Comparison of ENCODE assay signal across 34 cellular contexts in the genomic region with DNA sequence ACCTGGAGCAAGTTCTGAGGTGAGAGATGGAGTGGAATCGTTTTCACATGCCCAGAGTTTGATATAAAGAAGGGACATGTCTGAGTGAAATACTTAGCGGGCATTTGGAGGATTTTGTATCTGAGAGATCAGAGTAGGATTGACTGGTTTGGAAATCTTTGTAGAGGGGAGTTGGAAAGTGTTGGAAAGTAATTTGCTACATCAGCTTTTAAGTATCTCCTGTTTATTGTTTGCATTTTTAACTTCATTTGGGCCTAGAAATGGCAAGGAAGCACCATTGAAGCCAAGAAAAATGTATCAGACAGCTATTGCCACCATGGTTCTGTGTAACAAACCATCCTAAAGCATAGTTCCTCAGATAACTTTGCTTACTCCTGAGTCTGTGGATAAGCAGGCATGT.
"Had no signal": no experiment of that assay in that cellular context is flagged by ENCODE, and none has a peak within 500 bp of the region (broad histone marks: within the 10 kb centered on the region; RNA-seq: fewer than 3 reads in every experiment).

No MANE protein-coding gene starts in this region.

- DNase-seq: activated B cell treated with CpG ODN at 0.5 μM for 24 hours; activated CD4-positive, alpha-beta memory T cell treated with anti-CD3 and anti-CD28 coated beads for 36 hours; activated CD4-positive, alpha-beta T cell treated with anti-CD3 and anti-CD28 coated beads for 4 hours; activated CD4-positive, alpha-beta T cell treated with anti-CD3 and anti-CD28 coated beads, Interleukin-2, amount 10 ng/mL, durations not matched to agents 24 days and 14 days; activated CD4-positive, alpha-beta T cell treated with anti-CD3 and anti-CD28 coated beads, Interleukin-2, amount 50 U/mL, for 1 hour; activated CD4-positive, alpha-beta T cell treated with anti-CD3 and anti-CD28 coated beads, Interleukin-2, amount 50 U/mL, for 4 hours; activated CD4-positive, CD25-positive, alpha-beta regulatory T cell treated with anti-CD3 and anti-CD28 coated beads, Interleukin-2, amount 50 U/mL, for 72 hours; activated CD8-positive, alpha-beta memory T cell treated with anti-CD3 and anti-CD28 coated beads, Interleukin-2, amount 50 U/mL, for 4 hours; activated CD8-positive, alpha-beta T cell treated with anti-CD3 and anti-CD28 coated beads for 36 hours; activated effector memory CD4-positive, alpha-beta T cell treated with anti-CD3 and anti-CD28 coated beads, Interleukin-2, amount 50 U/mL, for 16 hours; activated gamma-delta T cell treated with Interleukin-2 at 50 U/mL for 16 hours; activated naive CD4-positive, alpha-beta T cell; activated naive CD4-positive, alpha-beta T cell treated with anti-CD3 and anti-CD28 coated beads for 36 hours; activated naive CD4-positive, alpha-beta T cell treated with anti-CD3 and anti-CD28 coated beads, Interleukin-2, amount 50 U/mL, for 16 hours; activated naive CD8-positive, alpha-beta T cell treated with anti-CD3 and anti-CD28 coated beads for 36 hours; activated T-cell treated with anti-CD3 and anti-CD28 coated beads for 4 hours; activated T-cell treated with anti-CD3 and anti-CD28 coated beads, Interleukin-2, amount 50 U/mL, for 1 hour; activated T-cell treated with anti-CD3 and anti-CD28 coated beads, Interleukin-2, amount 50 U/mL, for 4 hours; activated T-cell treated with anti-CD3 and anti-CD28 coated beads, Interleukin-2, amount 50 U/mL, for 72 hours; adrenal gland; amniotic stem cell; aorta; body of pancreas; brain microvascular endothelial cell; central memory CD4-positive, alpha-beta T cell; T-helper 1 cell; T-helper 2 cell; T-helper 9 cell had no signal

- ATAC-seq: activated CD8-positive, alpha-beta T cell treated with anti-CD3 and anti-CD28 coated beads for 36 hours; activated naive CD4-positive, alpha-beta T cell treated with anti-CD3 and anti-CD28 coated beads, Interleukin-2, amount 50 U/mL, for 72 hours; activated T-cell treated with anti-CD3 and anti-CD28 coated beads, Interleukin-2, amount 50 U/mL, for 4 hours; activated T-cell treated with anti-CD3 and anti-CD28 coated beads, Interleukin-2, amount 50 U/mL, for 72 hours; activated T-helper 17 cell treated with anti-CD3 and anti-CD28 coated beads, Interleukin-2, amount 50 U/mL, for 72 hours; body of pancreas had no signal

- FAIRE-seq: astrocyte, TTC549 had no signal

- H3K9me3 ChIP-seq: adrenal gland, body of pancreas, breast epithelium had no signal

- H3K27me3 ChIP-seq: adrenal gland, body of pancreas, brain microvascular endothelial cell had no signal

- H3K36me3 ChIP-seq: adrenal gland, brain microvascular endothelial cell, breast epithelium had no signal

- H3K4me1 ChIP-seq: adrenal gland, body of pancreas, breast epithelium had no signal

- H3K27ac ChIP-seq: adrenal gland, body of pancreas, brain microvascular endothelial cell, breast epithelium, VCaP had no signal

- H3K4me3 ChIP-seq: adrenal gland, body of pancreas, breast epithelium had no signal
